ENCODE assay signal across 8 cellular contexts in genomic region chr17:65559483-65559801, GRCh38. TPM values are rescaled to one million over a fixed set of nuclear protein-coding genes. Genes with fewer than 3 reads are reported as not detected.
A peak's percentile ranks its signal among the peaks of the same experiment; 100 is the strongest.
DNase-seq lines count a peak whose midpoint lies in the region; ATAC-seq and TF ChIP-seq lines count a peak whose summit lies in the region.

No MANE protein-coding gene starts in this region.

- peaks cover 4% of the 10 kb centered on the region for H3K27me3 ChIP-seq in CD4-positive, CD25-positive, alpha-beta regulatory T cell (ENCODE audit: control insufficient read depth, insufficient read depth, low read length)
- H3K27me3 ChIP-seq in effector memory CD4-positive, alpha-beta T cell (replicated peaks; ENCODE audit: control insufficient read depth, insufficient read depth, low read length, poor library complexity, severe bottlenecking), result no peaks in the 10 kb centered on the region
- H3K27me3 ChIP-seq in neural progenitor cell, result peaks cover 5% of the 10 kb centered on the region

- peak overlapping the region; percentile 33 to 67 (median 58) for H3K27ac Mint-ChIP-seq in CD4-positive, CD25-positive, alpha-beta regulatory T cell
- H3K27ac Mint-ChIP-seq in neural progenitor cell, result peak overlapping the region; percentile 96

- POLR2A ChIA-PET in OCI-LY7 (lab: Charles Lee) (no interaction called here), RWPE1 (lab: Yijun Ruan, JAX; ENCODE audit: low non-redundant PET) (no interaction called here)

- peaks cover 5% of the 10 kb centered on the region; the same call in 1 of the 2 replicates for H4K20me1 ChIP-seq in OCI-LY7 (ENCODE audit: insufficient read depth, low read length)
- H4K20me1 ChIP-seq in neural progenitor cell (ENCODE audit: low read depth), result no peaks in the 10 kb centered on the region

- H3K4me3 Mint-ChIP-seq in CD4-positive, CD25-positive, alpha-beta regulatory T cell, result peak overlapping the region in 1 of 4 donors; percentile 95
- no peak overlapping the region for H3K4me3 Mint-ChIP-seq in neural progenitor cell

- peaks cover 0 to 1% (median 0%) of the 10 kb centered on the region in 7 donors for H3K9me3 Mint-ChIP-seq in CD4-positive, CD25-positive, alpha-beta regulatory T cell
- no peaks in the 10 kb centered on the region for H3K9me3 Mint-ChIP-seq in neural progenitor cell

- no peak overlapping the region for H3K27ac ChIP-seq in CD4-positive, CD25-positive, alpha-beta regulatory T cell (ENCODE audit: insufficient read depth, low read length, poor library complexity, severe bottlenecking)
- H3K27ac ChIP-seq in OCI-LY7 (ENCODE audit: low read depth, low read length, poor library complexity, severe bottlenecking), result no peak overlapping the region
- H3K27ac ChIP-seq in effector memory CD4-positive, alpha-beta T cell (ENCODE audit: insufficient read depth, low read length, poor library complexity, severe bottlenecking), result peak overlapping the region; percentile 57
- H3K27ac ChIP-seq in neural progenitor cell, result no peak overlapping the region
- H3K27ac ChIP-seq in RWPE1, result no peak overlapping the region

- CTCF ChIA-PET in OCI-LY7 (lab: Charles Lee; ENCODE audit: unreplicated experiment) (interaction anchor here (0.6 kb wide), 1 partner anchor 440 kb away, joined by 3 read pairs; no protein-coding TSS in a partner anchor), RWPE1 (lab: Yijun Ruan, JAX) (interaction anchor here (0.6 to 0.8 kb wide), 4 partner anchors 222 to 407 kb away, joined by 3 read pairs; no protein-coding TSS in a partner anchor)

- H3K4me2 ChIP-seq in OCI-LY7 (ENCODE audit: low read length) (peak overlapping the region; percentile 85), neural progenitor cell (peak overlapping the region; percentile 91)

- ATAC-seq in CD4-positive, CD25-positive, alpha-beta regulatory T cell (ENCODE audit: low read depth in 2 of 2), result no peak

- no peak for DNase-seq in CD4-positive, CD25-positive, alpha-beta regulatory T cell
- no peak for DNase-seq in OCI-LY7 (ENCODE audit: low spot score)
- no peak for DNase-seq in effector memory CD4-positive, alpha-beta T cell
- DNase-seq in neural progenitor cell (ENCODE audit: low spot score), result peak; percentile 23
- DNase-seq in DMS79 treated with DMSO at 0.1 percent for 48 hours (lab: John Stamatoyannopoulos, UW), result no peak
- DNase-seq in NCI-H526 (lab: John Stamatoyannopoulos, UW), result no peak
- DNase-seq in RWPE1 (ENCODE audit: low spot score), result no peak
- DNase-seq in NCI-H524 (lab: John Stamatoyannopoulos, UW), result no peak

- no peaks in the 10 kb centered on the region for H3K9me3 ChIP-seq in CD4-positive, CD25-positive, alpha-beta regulatory T cell (ENCODE audit: control insufficient read depth in 2 of 2, low read length in 2 of 2)
- H3K9me3 ChIP-seq in OCI-LY7 (ENCODE audit: low read length) (no peaks in the 10 kb centered on the region), neural progenitor cell (ENCODE audit: low read depth) (no peaks in the 10 kb centered on the region)
- no peaks in the 10 kb centered on the region for H3K9me3 ChIP-seq in effector memory CD4-positive, alpha-beta T cell (ENCODE audit: control insufficient read depth, low read length)

- H3K36me3 Mint-ChIP-seq in CD4-positive, CD25-positive, alpha-beta regulatory T cell, result no peaks in the 10 kb centered on the region
- peaks cover 4% of the 10 kb centered on the region for H3K36me3 Mint-ChIP-seq in neural progenitor cell

- BruUV-seq in OCI-LY7 (replicated peaks; lab: Mats Ljungman, UMichigan), result no TSS peak

- H2AFZ ChIP-seq in OCI-LY7 (ENCODE audit: low read length), result no peak overlapping the region
- H2AFZ ChIP-seq in neural progenitor cell (replicated peaks), result no peak overlapping the region

- H3K79me2 ChIP-seq in OCI-LY7 (ENCODE audit: insufficient read depth, low read depth, low read length) (peaks cover 7% of the 10 kb centered on the region; the same call in 1 of the 2 replicates), neural progenitor cell (ENCODE audit: low read depth) (no peaks in the 10 kb centered on the region)

- H3K36me3 ChIP-seq in CD4-positive, CD25-positive, alpha-beta regulatory T cell (ENCODE audit: control insufficient read depth, insufficient read depth, low read length), result no peaks in the 10 kb centered on the region
- H3K36me3 ChIP-seq in OCI-LY7 (ENCODE audit: insufficient read depth, low read length) (0 out of 2 replicates have a peak, but pooled peaks cover 13% of the 10 kb centered on the region), neural progenitor cell (no peaks in the 10 kb centered on the region)
- peaks cover 5% of the 10 kb centered on the region for H3K36me3 ChIP-seq in effector memory CD4-positive, alpha-beta T cell (ENCODE audit: control insufficient read depth, insufficient read depth, low read length)

- H3K9ac ChIP-seq in neural progenitor cell, result peak overlapping the region; percentile 36

- peaks cover 0 to 33% (median 17%) of the 10 kb centered on the region in 4 donors for H3K4me1 Mint-ChIP-seq in CD4-positive, CD25-positive, alpha-beta regulatory T cell
- peaks cover 27% of the 10 kb centered on the region for H3K4me1 Mint-ChIP-seq in neural progenitor cell

- H3K4me1 ChIP-seq in CD4-positive, CD25-positive, alpha-beta regulatory T cell (ENCODE audit: control insufficient read depth, insufficient read depth, low read length, poor library complexity, severe bottlenecking), result peaks cover 56% of the 10 kb centered on the region
- H3K4me1 ChIP-seq in OCI-LY7 (ENCODE audit: insufficient read depth, low read length, poor library complexity, severe bottlenecking) (peaks cover 31% of the 10 kb centered on the region), neural progenitor cell (peaks cover 19% of the 10 kb centered on the region)
- peaks cover 5% of the 10 kb centered on the region for H3K4me1 ChIP-seq in effector memory CD4-positive, alpha-beta T cell (ENCODE audit: control insufficient read depth, insufficient read depth, low read length, poor library complexity, severe bottlenecking)

- peak overlapping the region; percentile 55 for H3K4me3 ChIP-seq in CD4-positive, CD25-positive, alpha-beta regulatory T cell (ENCODE audit: low read depth, low read length)
- H3K4me3 ChIP-seq in OCI-LY7 (ENCODE audit: low read depth, low read length, poor library complexity, severe bottlenecking), result peak overlapping the region; percentile 96
- peak overlapping the region; percentile 91 for H3K4me3 ChIP-seq in effector memory CD4-positive, alpha-beta T cell (ENCODE audit: insufficient read depth, low read depth, low read length, poor library complexity, severe bottlenecking)
- H3K4me3 ChIP-seq in neural progenitor cell, result peak overlapping the region; percentile 95

- H3K9me2 ChIP-seq in OCI-LY7 (ENCODE audit: insufficient read depth, low read length), result no peaks in the 10 kb centered on the region

- TF ChIP-seq CTCF in OCI-LY7 (conservative IDR thresholded peaks at IDR 0.05; ENCODE audit: low read length) (no peak), neural progenitor cell (IDR thresholded peaks at IDR 0.05) (no peak), RWPE1 (conservative IDR thresholded peaks at IDR 0.05; ENCODE audit: low read depth) (no peak)

- intact Hi-C loops in OCI-LY7 (cut with micrococcal nuclease; ENCODE audit: unreplicated experiment), result loop anchor here (10.0 kb wide), 2 partner anchors 325 to 605 kb away; no protein-coding TSS in a partner anchor

- H3F3A ChIP-seq in neural progenitor cell (ENCODE audit: low read depth), result peaks cover 13% of the 10 kb centered on the region

- peaks cover 15% of the 10 kb centered on the region for H3K27me3 Mint-ChIP-seq in CD4-positive, CD25-positive, alpha-beta regulatory T cell
- H3K27me3 Mint-ChIP-seq in neural progenitor cell (ENCODE audit: insufficient read depth, low read depth), result peaks cover 11% of the 10 kb centered on the region

RNA-seq across cellular contexts. Expression of gene AXIN2, which starts 2.0 kb away (rescaled TPM):
- total RNA-seq in CD4-positive, CD25-positive, alpha-beta regulatory T cell, result 17.9 TPM
- 1 to 10 TPM in 3 of 4 donors, under 1 TPM in 1; 0.80 to 3.9 (median 1.7) TPM for polyA plus RNA-seq in CD4-positive, CD25-positive, alpha-beta regulatory T cell
- 5.2 and 8.5 TPM in 2 replicates for total RNA-seq in OCI-LY7 (2014; rRNA removed; shearing (Covaris generic))
- total RNA-seq in OCI-LY7 (2022), result 8.2 and 8.5 TPM in 2 replicates
- total RNA-seq in neural progenitor cell (ENCODE audit: low replicate concordance), result 21.8 and 22.0 TPM in 2 replicates
